ENCODE assay signal across 21 cellular contexts in genomic region chr1:60937720-60938119, GRCh38.
"Had no signal": no experiment of that assay in that cellular context is flagged by ENCODE, and none has a peak within 500 bp of the region (broad histone marks: within the 10 kb centered on the region; RNA-seq: fewer than 3 reads in every experiment).

No MANE protein-coding gene starts in this region.

- H3K36me3 ChIP-seq: SJSA1 had no signal

- H3K27me3 ChIP-seq: SJSA1 had no signal

- H3K4me1 Mint-ChIP-seq: IgD-negative memory B cell had no signal

- DNase-seq: KBM-7, MV-4-11, NCI-H1048, NCI-H1105, NCI-H1417, NCI-H1436 treated with DMSO at 0.1 percent for 48 hours, NCI-H1694, NCI-H187 treated with DMSO at 0.1 percent for 48 hours, NCI-H2029 treated with DMSO at 0.1 percent for 48 hours, NCI-H2171 treated with DMSO at 0.1 percent for 48 hours, NCI-H345, NCI-H446 treated with DMSO at 0.1 percent for 48 hours, NCI-H510A treated with DMSO at 0.1 percent for 48 hours, NCI-H526, NCI-H82, Right ventricle myocardium superior, RPMI8226, SIG-M5 had no signal

- H3K4me1 ChIP-seq: SJSA1 had no signal

- H3K4me3 Mint-ChIP-seq: IgD-negative memory B cell had no signal

- H3K4me3 ChIP-seq: SJSA1, SK-N-MC had no signal

- H3K9me3 ChIP-seq: SJSA1 had no signal

- H3K27ac Mint-ChIP-seq: IgD-negative memory B cell had no signal

- H3K27ac ChIP-seq: SJSA1, SK-N-MC had no signal

- H3K36me3 Mint-ChIP-seq: IgD-negative memory B cell had no signal
